Comparison of ENCODE assay signal across 1 cellular context in genomic region chr12:84712747-84713146, GRCh38.
TF ChIP-seq lines count a peak whose summit lies in the region.

No MANE protein-coding gene starts in this region.

TF ChIP-seq in H1, 55 proteins besides CTCF, POLR2A, EP300 and RAD21:
- TF ChIP-seq E2F6 (IDR thresholded peaks at IDR 0.05) (peak; percentile 52; the same call in 1 of the 2 replicates), TAF1 (IDR thresholded peaks at IDR 0.05; ENCODE audit: low read depth, low read length) (no peak)
